Comparison of ENCODE assay signal across 9 cellular contexts in genomic region chr16:75074920-75075687, GRCh38.
DNase-seq lines count a peak whose midpoint lies in the region; ATAC-seq and TF ChIP-seq lines count a peak whose summit lies in the region.
"Had no signal": no experiment of that assay in that cellular context is flagged by ENCODE, and none has a peak within 500 bp of the region (broad histone marks: within the 10 kb centered on the region; RNA-seq: fewer than 3 reads in every experiment).

No MANE protein-coding gene starts in this region.

- no peaks in the 10 kb centered on the region for H3K36me3 ChIP-seq in parathyroid adenoma (ENCODE audit: control insufficient read depth, insufficient read depth, low read length)

- H3K9me3 ChIP-seq in parathyroid adenoma (ENCODE audit: control insufficient read depth, low read length): no peaks in the 10 kb centered on the region

- H3K4me2 ChIP-seq in parathyroid adenoma (ENCODE audit: low read length): peak overlapping the region; percentile 21

- H3K27ac ChIP-seq in parathyroid adenoma: peak overlapping the region; percentile 82

- ATAC-seq in GM18858 (IDR thresholded peaks at IDR 0.05; ENCODE audit: unreplicated experiment) (peak; percentile 91), HG02981 (IDR thresholded peaks at IDR 0.05; ENCODE audit: unreplicated experiment) (peak; percentile 92)

- peaks cover 42% of the 10 kb centered on the region for H3K79me2 ChIP-seq in parathyroid adenoma

- H3K4me3 ChIP-seq in parathyroid adenoma (ENCODE audit: low read depth, low read length): no peak overlapping the region

- H3K27me3 ChIP-seq in parathyroid adenoma (ENCODE audit: control insufficient read depth, insufficient read depth, low read length): no peaks in the 10 kb centered on the region

- peaks cover 50% of the 10 kb centered on the region for H3K4me1 ChIP-seq in parathyroid adenoma

- no peak overlapping the region for H3K9ac ChIP-seq in parathyroid adenoma

- TF ChIP-seq CTCF in parathyroid adenoma (IDR thresholded peaks at IDR 0.05): no peak

- DNase-seq in SHP77 (lab: John Stamatoyannopoulos, UW) (peak; percentile 65 to 70), NCI-H1436 (lab: John Stamatoyannopoulos, UW) (no peak), NCI-H2171 (lab: John Stamatoyannopoulos, UW) (no peak), NCI-H187 (lab: John Stamatoyannopoulos, UW) (no peak)
- DNase-seq in activated effector memory CD4-positive, alpha-beta T cell treated with anti-CD3 and anti-CD28 coated beads, Interleukin-2, amount 50 U/mL, for 16 hours: peak; percentile 91
- DNase-seq: IMR-90 had no signal

- peak overlapping the region; percentile 1 for H2AFZ ChIP-seq in parathyroid adenoma

Comparison
In these comparisons a context has a peak if more than half of its experiments do, and no peak if none do; other contexts are left out.
1. DNase-seq: peak in SHP77 (2 of 2) and activated effector memory CD4-positive, alpha-beta T cell treated with anti-CD3 and anti-CD28 coated beads, Interleukin-2, amount 50 U/mL, for 16 hours (single experiment); none in NCI-H1436 (single experiment), NCI-H2171 (single experiment) and NCI-H187 (0 of 2).